Comparison of ENCODE assay signal across 8 cellular contexts in the genomic region with DNA sequence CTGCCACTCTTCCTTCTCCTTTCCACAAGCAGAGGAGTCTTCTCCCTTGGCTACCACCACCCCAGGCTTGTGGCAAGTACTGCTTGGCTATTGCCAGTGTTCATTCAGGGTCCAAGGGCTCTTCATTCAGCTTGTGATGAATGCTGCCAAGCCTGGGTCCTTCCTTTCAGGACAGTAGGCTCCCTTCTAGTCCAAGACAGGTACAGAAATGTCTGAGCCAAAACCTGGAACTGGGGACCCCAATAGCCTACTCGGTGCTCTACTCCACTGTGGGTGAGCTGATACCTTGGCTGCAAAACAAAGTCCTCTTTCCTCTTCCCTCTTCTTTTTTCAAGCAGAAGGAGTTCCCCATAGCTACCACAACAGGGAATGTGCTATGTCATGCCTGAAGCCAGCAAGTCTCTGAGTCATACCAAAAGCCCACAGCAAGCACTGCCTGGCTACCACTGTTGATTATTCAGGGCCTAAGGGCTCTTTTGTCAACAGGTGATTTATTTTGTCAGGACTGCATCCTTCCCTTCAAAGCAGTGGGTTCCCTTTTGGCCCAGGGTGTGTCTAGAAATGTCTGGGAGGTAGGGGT.
DNase-seq lines count a peak whose midpoint lies in the region; ATAC-seq, FAIRE-seq and TF ChIP-seq lines count a peak whose summit lies in the region.

No MANE protein-coding gene starts in this region.

- H3K9me3 Mint-ChIP-seq in dendritic cell treated with granulocyte-macrophage colony-stimulating factor and Interleukin-4, amounts not matched to agents 40 ng/mL and 50 ng/mL, for 4 days: no peaks in the 10 kb centered on the region
- peaks cover 29% of the 10 kb centered on the region for H3K9me3 Mint-ChIP-seq in mesothelial cell of epicardium

- peak overlapping the region; percentile 53 for H3K4me2 ChIP-seq in smooth muscle cell

- H3K4me3 Mint-ChIP-seq in dendritic cell treated with granulocyte-macrophage colony-stimulating factor and Interleukin-4, amounts not matched to agents 40 ng/mL and 50 ng/mL, for 4 days: no peak overlapping the region
- no peak overlapping the region for H3K4me3 Mint-ChIP-seq in mesothelial cell of epicardium

- DNase-seq in AG10803 (ENCODE audit: low read depth): peak; percentile 96
- DNase-seq in LHCN-M2 (ENCODE audit: low read depth): peak; percentile 94
- no peak for DNase-seq in smooth muscle cell (lab: John Stamatoyannopoulos, UW; ENCODE audit: unreplicated experiment)
- no peak for DNase-seq in mesothelial cell of epicardium (ENCODE audit: low spot score in 2 of 2, unreplicated experiment in 2 of 2)
- no peak for DNase-seq in kidney

- H3K27ac Mint-ChIP-seq in dendritic cell treated with granulocyte-macrophage colony-stimulating factor and Interleukin-4, amounts not matched to agents 40 ng/mL and 50 ng/mL, for 4 days: peak overlapping the region; percentile 54
- H3K27ac Mint-ChIP-seq in mesothelial cell of epicardium: no peak overlapping the region

- H3K36me3 ChIP-seq in smooth muscle cell (ENCODE audit: low read depth) (no peaks in the 10 kb centered on the region), kidney (ENCODE audit: control insufficient read depth in 1 of 2, insufficient read depth in 2 of 2, low read length in 2 of 2) (no peaks in the 10 kb centered on the region)

- H3K4me1 Mint-ChIP-seq in dendritic cell treated with granulocyte-macrophage colony-stimulating factor and Interleukin-4, amounts not matched to agents 40 ng/mL and 50 ng/mL, for 4 days (ENCODE audit: low read depth): peaks cover 16% of the 10 kb centered on the region
- peaks cover 7% of the 10 kb centered on the region for H3K4me1 Mint-ChIP-seq in mesothelial cell of epicardium

- H4K20me1 ChIP-seq in smooth muscle cell (ENCODE audit: low read depth): peaks cover 3% of the 10 kb centered on the region

- intact Hi-C loops in dendritic cell treated with granulocyte-macrophage colony-stimulating factor and Interleukin-4, amounts not matched to agents 40 ng/mL and 50 ng/mL, for 4 days (cut with micrococcal nuclease): no loop called here
- intact Hi-C loops in kidney (cut with DNase I): no loop called here

- 65% methylated on average over 1 of the region's 1 CpG for WGBS in smooth muscle cell (ENCODE audit: low lambda C conversion rate)

- H3F3A ChIP-seq in smooth muscle cell (ENCODE audit: low read depth): peaks cover 11% of the 10 kb centered on the region

- no peaks in the 10 kb centered on the region for H3K79me2 ChIP-seq in smooth muscle cell (ENCODE audit: low read depth)

- no peak for FAIRE-seq in kidney (lab: Jason Lieb, UNC)

- TF ChIP-seq CTCF in AG10803 (conservative IDR thresholded peaks at IDR 0.05; ENCODE audit: low read length): no peak; the same call in 1 of the 2 replicates
- no peak for TF ChIP-seq CTCF in smooth muscle cell (IDR thresholded peaks at IDR 0.05; ENCODE audit: borderline replicate concordance, insufficient read depth, poor library complexity, severe bottlenecking)
- TF ChIP-seq CTCF in mesothelial cell of epicardium (IDR thresholded peaks at IDR 0.05; ENCODE audit: unreplicated experiment): no peak
- TF ChIP-seq CTCF in kidney (IDR thresholded peaks at IDR 0.05; ENCODE audit: borderline replicate concordance, extremely low read depth, insufficient read depth): no peak

- H3K4me1 ChIP-seq in smooth muscle cell (ENCODE audit: low read depth) (no peaks in the 10 kb centered on the region), kidney (ENCODE audit: control insufficient read depth in 1 of 2, insufficient read depth in 1 of 2, low read depth in 1 of 2, low read length in 2 of 2) (no peaks in the 10 kb centered on the region)

- H2AFZ ChIP-seq in smooth muscle cell (ENCODE audit: low read depth): no peak overlapping the region

- H3K9ac ChIP-seq in smooth muscle cell (ENCODE audit: low read depth) (peak overlapping the region; percentile 84), kidney (ENCODE audit: low read length in 2 of 2) (no peak overlapping the region)

- H3K9me3 ChIP-seq in smooth muscle cell (replicated peaks; ENCODE audit: low read depth): no peaks in the 10 kb centered on the region
- peaks cover 0 to 3% of the 10 kb centered on the region in 2 donors for H3K9me3 ChIP-seq in kidney (ENCODE audit: control insufficient read depth in 1 of 2, low read length in 2 of 2)

- H3K4me3 ChIP-seq in AG10803 (ENCODE audit: low read length): no peak overlapping the region; the same call in 1 of the 2 replicates
- no peak overlapping the region for H3K4me3 ChIP-seq in smooth muscle cell
- no peak overlapping the region for H3K4me3 ChIP-seq in kidney (ENCODE audit: low read length in 2 of 2)

- peak overlapping the region; percentile 98 for H3K27ac ChIP-seq in smooth muscle cell (ENCODE audit: low read depth)
- no peak overlapping the region for H3K27ac ChIP-seq in kidney (ENCODE audit: low read depth in 2 of 2, low read length in 2 of 2)

- no peaks in the 10 kb centered on the region for H3K36me3 Mint-ChIP-seq in dendritic cell treated with granulocyte-macrophage colony-stimulating factor and Interleukin-4, amounts not matched to agents 40 ng/mL and 50 ng/mL, for 4 days (ENCODE audit: low read depth)
- H3K36me3 Mint-ChIP-seq in mesothelial cell of epicardium: peaks cover 15% of the 10 kb centered on the region

- H3K27me3 ChIP-seq in smooth muscle cell (ENCODE audit: low read depth): no peaks in the 10 kb centered on the region

- H3K27me3 Mint-ChIP-seq in dendritic cell treated with granulocyte-macrophage colony-stimulating factor and Interleukin-4, amounts not matched to agents 40 ng/mL and 50 ng/mL, for 4 days: no peaks in the 10 kb centered on the region
- no peaks in the 10 kb centered on the region for H3K27me3 Mint-ChIP-seq in mesothelial cell of epicardium (ENCODE audit: low read depth)

- ATAC-seq in GM21576 (IDR thresholded peaks at IDR 0.05; ENCODE audit: unreplicated experiment) (peak; percentile 88), HG02938 (IDR thresholded peaks at IDR 0.05; ENCODE audit: unreplicated experiment) (no peak)

Comparison
In these comparisons a context has a peak if more than half of its experiments do, and no peak if none do; other contexts are left out.
1. DNase-seq: peak in AG10803 (single experiment) and LHCN-M2 (single experiment); none in smooth muscle cell (single experiment), mesothelial cell of epicardium (0 of 2) and kidney (single experiment).